Comparison of ENCODE assay signal across 21 cellular contexts in genomic region chr14:66619952-66620351, GRCh38.
DNase-seq lines count a peak whose midpoint lies in the region; ATAC-seq, FAIRE-seq and TF ChIP-seq lines count a peak whose summit lies in the region.
"Had no signal": no experiment of that assay in that cellular context is flagged by ENCODE, and none has a peak within 500 bp of the region (broad histone marks: within the 10 kb centered on the region; RNA-seq: fewer than 3 reads in every experiment).

No MANE protein-coding gene starts in this region.

- H3K4me1 ChIP-seq in GM12878 (ENCODE audit: control insufficient read depth, insufficient read depth, low read length), result no peaks in the 10 kb centered on the region
- H3K4me1 ChIP-seq in esophagus muscularis mucosa, result peaks cover 0 to 15% (median 14%) of the 10 kb centered on the region in 4 donors
- H3K4me1 ChIP-seq in upper lobe of left lung, result peaks cover 0 to 5% (median 0%) of the 10 kb centered on the region in 4 donors
- H3K4me1 ChIP-seq: BLaER1 treated with 17β-estradiol and CSF1 and Interleukin-3, amounts not matched to agents 10 nM and 100 nM had no signal

- RAD21 ChIA-PET in GM12878 (lab: Charles Lee; ENCODE audit: unreplicated experiment), result no interaction called here

- peaks cover 22% of the 10 kb centered on the region for H3K9me3 ChIP-seq in GM12878 (replicated peaks; ENCODE audit: control insufficient read depth, insufficient read depth, low read length)
- peaks cover 0 to 15% (median 9%) of the 10 kb centered on the region in 4 donors for H3K9me3 ChIP-seq in esophagus muscularis mucosa
- peaks cover 0 to 20% (median 10%) of the 10 kb centered on the region in 4 donors for H3K9me3 ChIP-seq in upper lobe of left lung

- TF ChIP-seq CTCF in GM12878 (IDR thresholded peaks at IDR 0.05 in 2 of 3, conservative IDR thresholded peaks at IDR 0.05 in 1 of 3; ENCODE audit: control insufficient read depth in 2 of 3, extremely low read depth in 1 of 3, insufficient read depth in 1 of 3, low read depth in 3 of 3, low read length in 3 of 3) (no peak), D721Med (IDR thresholded peaks at IDR 0.05; ENCODE audit: insufficient read depth, missing control alignments) (no peak), esophagus muscularis mucosa (IDR thresholded peaks at IDR 0.05) (no peak), upper lobe of left lung (IDR thresholded peaks at IDR 0.05) (no peak)

- no peak overlapping the region for H2AFZ ChIP-seq in GM12878 (ENCODE audit: control insufficient read depth, low read depth, low read length)

- POLR2A ChIA-PET in GM12878 (lab: Charles Lee), result no interaction called here
- POLR2A ChIA-PET in activated CD4-positive, alpha-beta memory T cell treated with anti-CD3 and anti-CD28 coated beads for 36 hours (lab: Charles Lee), result no interaction called here

- FAIRE-seq in GM18507 (lab: Jason Lieb, UNC) (peak; percentile 55), GM12878 (lab: Jason Lieb, UNC) (no peak), D721Med (lab: Jason Lieb, UNC) (no peak)
- FAIRE-seq: G401.6, H1 had no signal

- H3K79me2 ChIP-seq in GM12878 (ENCODE audit: control insufficient read depth, insufficient read depth, low read length), result peaks cover 11% of the 10 kb centered on the region

- H3K36me3 Mint-ChIP-seq in activated CD4-positive, alpha-beta memory T cell treated with anti-CD3 and anti-CD28 coated beads for 36 hours, result peaks cover 16% of the 10 kb centered on the region

- TF ChIP-seq POLR2A in GM12878 (IDR thresholded peaks at IDR 0.05; ENCODE audit: low read depth, low read length) (no peak), esophagus muscularis mucosa (IDR thresholded peaks at IDR 0.05; ENCODE audit: low read depth) (no peak), upper lobe of left lung (IDR thresholded peaks at IDR 0.05) (no peak)

- no peaks in the 10 kb centered on the region for H4K20me1 ChIP-seq in GM12878 (ENCODE audit: control insufficient read depth, insufficient read depth)

- 100% methylated on average over 2 of the region's 2 CpGs for WGBS in GM12878 (ENCODE audit: insufficient coverage, insufficient replicate concordance, low lambda C conversion rate, missing lambda C conversion rate)
- WGBS in esophagus muscularis mucosa, result 100% methylated on average over 2 of the region's 2 CpGs
- WGBS in upper lobe of left lung, 2 donors, result 100% methylated on average over 2 of the region's 2 CpGs

- no TSS peak for BruUV-seq in GM12878 (replicated peaks; lab: Mats Ljungman, UMichigan)

- in situ Hi-C loops in GM12878 (cut with MboI), result no loop called here

- ATAC-seq in GM19463 (IDR thresholded peaks at IDR 0.05; ENCODE audit: unreplicated experiment), result peak; percentile 79
- ATAC-seq in HG02678 (IDR thresholded peaks at IDR 0.05; ENCODE audit: unreplicated experiment), result peak; percentile 57
- peak; percentile 30; the same call in 2 of the 3 replicates for ATAC-seq in GM12878
- no peak for ATAC-seq in upper lobe of left lung (ENCODE audit: low FRiP score in 2 of 2)

- H3K9me3 Mint-ChIP-seq in activated CD4-positive, alpha-beta memory T cell treated with anti-CD3 and anti-CD28 coated beads for 36 hours, result peaks cover 28% of the 10 kb centered on the region

- intact Hi-C loops in GM12878 (cut with micrococcal nuclease; ENCODE audit: unreplicated experiment), result loop anchor here (5.0 to 10.0 kb wide), 3 partner anchors 255 to 665 kb away; no protein-coding TSS in a partner anchor
- intact Hi-C loops in esophagus muscularis mucosa (cut with DNase I), result no loop called here
- intact Hi-C loops in activated CD4-positive, alpha-beta memory T cell treated with anti-CD3 and anti-CD28 coated beads for 36 hours (cut with micrococcal nuclease), result no loop called here

- TF ChIP-seq EP300 in GM12878 (IDR thresholded peaks at IDR 0.05; ENCODE audit: borderline replicate concordance in 1 of 2, control insufficient read depth in 1 of 2, low read depth in 2 of 2, low read length in 2 of 2), result no peak
- TF ChIP-seq EP300 in esophagus muscularis mucosa (IDR thresholded peaks at IDR 0.05), result no peak
- TF ChIP-seq EP300 in upper lobe of left lung (IDR thresholded peaks at IDR 0.05), result no peak

- no peak overlapping the region for H3K27ac Mint-ChIP-seq in activated CD4-positive, alpha-beta memory T cell treated with anti-CD3 and anti-CD28 coated beads for 36 hours
- H3K27ac Mint-ChIP-seq: CD4-positive, CD25-positive, alpha-beta regulatory T cell had no signal

- no peak for DNase-seq in GM18507 (ENCODE audit: extremely low spot score, insufficient read length, low read depth)
- no peak for DNase-seq in GM12878 (ENCODE audit: low read depth, low spot score)
- DNase-seq in D721Med (ENCODE audit: insufficient read length, low spot score), result no peak
- no peak for DNase-seq in esophagus muscularis mucosa (ENCODE audit: extremely low spot score)
- no peak for DNase-seq in activated CD4-positive, alpha-beta memory T cell treated with anti-CD3 and anti-CD28 coated beads for 36 hours
- DNase-seq in upper lobe of left lung, result no peak
- DNase-seq: ACHN; Calu3; CD4-positive, CD25-positive, alpha-beta regulatory T cell; DMS153; DMS79 treated with DMSO at 0.1 percent for 48 hours; EL; IMR-90; Kasumi-1; KBM-7 had no signal

- no peak overlapping the region for H3K4me2 ChIP-seq in GM12878 (ENCODE audit: control insufficient read depth, insufficient read depth)
- H3K4me2 ChIP-seq: BLaER1 treated with 17β-estradiol and CSF1 and Interleukin-3, amounts not matched to agents 10 nM and 100 nM had no signal

- H3K4me3 ChIP-seq in GM12878, result no peak overlapping the region
- H3K4me3 ChIP-seq in esophagus muscularis mucosa, result no peak overlapping the region
- no peak overlapping the region for H3K4me3 ChIP-seq in upper lobe of left lung
- H3K4me3 ChIP-seq: BLaER1 treated with 17β-estradiol and CSF1 and Interleukin-3, amounts not matched to agents 10 nM and 100 nM; HAP-1 had no signal

- TF ChIP-seq RAD21 in GM12878 (IDR thresholded peaks at IDR 0.05; ENCODE audit: insufficient read depth, low read depth, low read length), result no peak

- CTCF ChIA-PET in GM12878 (lab: Yijun Ruan, JAX), result interaction anchor here (1.5 kb wide), 1 partner anchor 113 kb away, joined by 4 read pairs; the partner anchor contains the start of gene GPHN
- CTCF ChIA-PET in activated CD4-positive, alpha-beta memory T cell treated with anti-CD3 and anti-CD28 coated beads for 36 hours (lab: Charles Lee), result no interaction called here

- peaks cover 8% of the 10 kb centered on the region for H3K4me1 Mint-ChIP-seq in activated CD4-positive, alpha-beta memory T cell treated with anti-CD3 and anti-CD28 coated beads for 36 hours (ENCODE audit: low read depth)

- no peaks in the 10 kb centered on the region for H3K27me3 Mint-ChIP-seq in activated CD4-positive, alpha-beta memory T cell treated with anti-CD3 and anti-CD28 coated beads for 36 hours
- H3K27me3 Mint-ChIP-seq: CD4-positive, CD25-positive, alpha-beta regulatory T cell had no signal

- H3K27me3 ChIP-seq in GM12878 (replicated peaks in 1 of 2; ENCODE audit: control insufficient read depth in 2 of 2, insufficient read depth in 2 of 2, low read length in 1 of 2), result no peaks in the 10 kb centered on the region
- H3K27me3 ChIP-seq in esophagus muscularis mucosa, result no peaks in the 10 kb centered on the region
- H3K27me3 ChIP-seq in upper lobe of left lung, result no peaks in the 10 kb centered on the region
- H3K27me3 ChIP-seq: BLaER1 treated with 17β-estradiol and CSF1 and Interleukin-3, amounts not matched to agents 10 nM and 100 nM had no signal

- SMC1A ChIA-PET in GM12878 (lab: Charles Lee; ENCODE audit: uncharacterized antibody, unreplicated experiment), result no interaction called here

- no peak overlapping the region for H3K9ac ChIP-seq in GM12878 (ENCODE audit: control insufficient read depth, insufficient read depth, low read length)
- H3K9ac ChIP-seq: BLaER1 treated with 17β-estradiol and CSF1 and Interleukin-3, amounts not matched to agents 10 nM and 100 nM had no signal

- H3K36me3 ChIP-seq in GM12878 (ENCODE audit: control insufficient read depth in 2 of 2, insufficient read depth in 2 of 2, low read length in 1 of 2) (peaks cover 0 to 1% of the 10 kb centered on the region in 2 experiments; a peak in 2 of 4 replicates), esophagus muscularis mucosa (no peaks in the 10 kb centered on the region), upper lobe of left lung (no peaks in the 10 kb centered on the region)
- H3K36me3 ChIP-seq: HAP-1 had no signal

- no peak overlapping the region; the same call in 1 of the 2 replicates for H3K27ac ChIP-seq in GM12878 (ENCODE audit: control insufficient read depth, insufficient read depth)
- H3K27ac ChIP-seq in esophagus muscularis mucosa (replicated peaks in 1 of 4), result no peak overlapping the region
- H3K27ac ChIP-seq in upper lobe of left lung, result no peak overlapping the region
- H3K27ac ChIP-seq: BLaER1 treated with 17β-estradiol and CSF1 and Interleukin-3, amounts not matched to agents 10 nM and 100 nM had no signal

- no peak overlapping the region for H3K4me3 Mint-ChIP-seq in activated CD4-positive, alpha-beta memory T cell treated with anti-CD3 and anti-CD28 coated beads for 36 hours
- H3K4me3 Mint-ChIP-seq: CD4-positive, CD25-positive, alpha-beta regulatory T cell had no signal

TF ChIP-seq in GM12878, 131 proteins besides CTCF, POLR2A, EP300 and RAD21:
- TF ChIP-seq ZSCAN29 (IDR thresholded peaks at IDR 0.05) (no peak), SMARCA5 (IDR thresholded peaks at IDR 0.05) (peak; percentile 28; the same call in 1 of the 2 replicates), IKZF1 (conservative IDR thresholded peaks at IDR 0.05) (0 out of 2 replicates have a peak, but pooled peaks have one; percentile 5)

Comparison
In these comparisons a context has a peak if more than half of its experiments do, and no peak if none do; other contexts are left out.
1. ATAC-seq: peak in GM19463 (single experiment), HG02678 (single experiment) and GM12878 (single experiment); none in upper lobe of left lung (0 of 2).